ENCODE assay signal across 1 cellular context in the genomic region with DNA sequence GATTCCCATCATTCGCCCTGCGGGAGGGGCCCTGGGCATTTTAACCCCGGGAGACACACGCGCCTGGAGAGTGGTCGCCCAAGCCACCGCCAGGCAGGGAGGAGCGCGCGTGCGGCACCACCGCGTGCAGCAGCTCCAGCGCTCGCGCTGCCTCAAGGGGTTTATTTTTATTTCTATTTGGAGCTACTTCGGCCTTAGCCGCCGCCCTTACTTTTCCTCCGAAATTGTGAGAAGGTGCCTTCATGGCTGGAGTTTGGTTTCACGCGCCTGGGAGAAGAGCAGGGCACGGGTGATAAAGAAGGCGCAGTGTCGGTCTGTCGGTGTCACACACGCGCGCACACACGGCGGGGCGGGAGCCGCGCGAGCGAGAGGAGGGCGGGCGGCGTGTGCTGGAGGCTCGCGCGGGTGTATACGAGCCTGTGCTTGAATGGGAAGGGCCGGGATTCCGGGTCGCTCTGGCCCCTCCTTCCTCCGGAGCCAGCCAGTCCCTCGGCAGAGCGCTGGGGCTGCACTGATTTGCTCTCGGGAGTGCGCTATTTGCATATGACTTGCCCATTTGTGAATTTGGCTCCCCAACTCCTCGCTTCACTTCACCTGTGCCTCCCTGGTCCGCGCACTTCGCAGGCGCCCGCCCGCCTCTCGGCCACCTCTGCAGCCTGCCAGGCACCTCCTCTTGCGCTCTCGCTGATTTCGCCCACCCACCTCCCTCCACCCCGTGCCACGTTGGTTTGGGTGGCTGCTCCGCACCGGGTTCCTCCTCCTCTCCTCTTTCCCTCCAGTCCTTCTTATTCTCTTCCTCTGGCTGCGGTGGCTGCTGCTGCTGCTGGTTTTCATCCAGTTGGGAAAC.
A peak's percentile ranks its signal among the peaks of the same experiment; 100 is the strongest.
TF ChIP-seq lines count a peak whose summit lies in the region.

No MANE protein-coding gene starts in this region.

TF ChIP-seq in HEK293, 187 proteins besides CTCF, POLR2A, EP300 and RAD21 (continued from another document and continues in another):
- 0 out of 2 replicates have a peak, but pooled peaks have one; percentile 38 for TF ChIP-seq KLF10 (tag by site-specific recombination; IDR thresholded peaks at IDR 0.05)
- TF ChIP-seq, protein P1, sequence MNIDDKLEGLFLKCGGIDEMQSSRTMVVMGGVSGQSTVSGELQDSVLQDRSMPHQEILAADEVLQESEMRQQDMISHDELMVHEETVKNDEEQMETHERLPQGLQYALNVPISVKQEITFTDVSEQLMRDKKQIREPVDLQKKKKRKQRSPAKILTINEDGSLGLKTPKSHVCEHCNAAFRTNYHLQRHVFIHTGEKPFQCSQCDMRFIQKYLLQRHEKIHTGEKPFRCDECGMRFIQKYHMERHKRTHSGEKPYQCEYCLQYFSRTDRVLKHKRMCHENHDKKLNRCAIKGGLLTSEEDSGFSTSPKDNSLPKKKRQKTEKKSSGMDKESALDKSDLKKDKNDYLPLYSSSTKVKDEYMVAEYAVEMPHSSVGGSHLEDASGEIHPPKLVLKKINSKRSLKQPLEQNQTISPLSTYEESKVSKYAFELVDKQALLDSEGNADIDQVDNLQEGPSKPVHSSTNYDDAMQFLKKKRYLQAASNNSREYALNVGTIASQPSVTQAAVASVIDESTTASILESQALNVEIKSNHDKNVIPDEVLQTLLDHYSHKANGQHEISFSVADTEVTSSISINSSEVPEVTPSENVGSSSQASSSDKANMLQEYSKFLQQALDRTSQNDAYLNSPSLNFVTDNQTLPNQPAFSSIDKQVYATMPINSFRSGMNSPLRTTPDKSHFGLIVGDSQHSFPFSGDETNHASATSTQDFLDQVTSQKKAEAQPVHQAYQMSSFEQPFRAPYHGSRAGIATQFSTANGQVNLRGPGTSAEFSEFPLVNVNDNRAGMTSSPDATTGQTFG (tag by site-specific recombination; IDR thresholded peaks at IDR 0.05; ENCODE audit: borderline replicate concordance), result no peak
- TF ChIP-seq, protein P2, sequence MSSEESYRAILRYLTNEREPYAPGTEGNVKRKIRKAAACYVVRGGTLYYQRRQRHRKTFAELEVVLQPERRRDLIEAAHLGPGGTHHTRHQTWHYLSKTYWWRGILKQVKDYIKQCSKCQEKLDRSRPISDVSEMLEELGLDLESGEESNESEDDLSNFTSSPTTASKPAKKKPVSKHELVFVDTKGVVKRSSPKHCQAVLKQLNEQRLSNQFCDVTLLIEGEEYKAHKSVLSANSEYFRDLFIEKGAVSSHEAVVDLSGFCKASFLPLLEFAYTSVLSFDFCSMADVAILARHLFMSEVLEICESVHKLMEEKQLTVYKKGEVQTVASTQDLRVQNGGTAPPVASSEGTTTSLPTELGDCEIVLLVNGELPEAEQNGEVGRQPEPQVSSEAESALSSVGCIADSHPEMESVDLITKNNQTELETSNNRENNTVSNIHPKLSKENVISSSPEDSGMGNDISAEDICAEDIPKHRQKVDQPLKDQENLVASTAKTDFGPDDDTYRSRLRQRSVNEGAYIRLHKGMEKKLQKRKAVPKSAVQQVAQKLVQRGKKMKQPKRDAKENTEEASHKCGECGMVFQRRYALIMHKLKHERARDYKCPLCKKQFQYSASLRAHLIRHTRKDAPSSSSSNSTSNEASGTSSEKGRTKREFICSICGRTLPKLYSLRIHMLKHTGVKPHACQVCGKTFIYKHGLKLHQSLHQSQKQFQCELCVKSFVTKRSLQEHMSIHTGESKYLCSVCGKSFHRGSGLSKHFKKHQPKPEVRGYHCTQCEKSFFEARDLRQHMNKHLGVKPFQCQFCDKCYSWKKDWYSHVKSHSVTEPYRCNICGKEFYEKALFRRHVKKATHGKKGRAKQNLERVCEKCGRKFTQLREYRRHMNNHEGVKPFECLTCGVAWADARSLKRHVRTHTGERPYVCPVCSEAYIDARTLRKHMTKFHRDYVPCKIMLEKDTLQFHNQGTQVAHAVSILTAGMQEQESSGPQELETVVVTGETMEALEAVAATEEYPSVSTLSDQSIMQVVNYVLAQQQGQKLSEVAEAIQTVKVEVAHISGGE (tag by site-specific recombination; conservative IDR thresholded peaks at IDR 0.05; ENCODE audit: low read depth), result 0 out of 2 replicates have a peak, but pooled peaks have one; percentile 26
- TF ChIP-seq, protein P3, sequence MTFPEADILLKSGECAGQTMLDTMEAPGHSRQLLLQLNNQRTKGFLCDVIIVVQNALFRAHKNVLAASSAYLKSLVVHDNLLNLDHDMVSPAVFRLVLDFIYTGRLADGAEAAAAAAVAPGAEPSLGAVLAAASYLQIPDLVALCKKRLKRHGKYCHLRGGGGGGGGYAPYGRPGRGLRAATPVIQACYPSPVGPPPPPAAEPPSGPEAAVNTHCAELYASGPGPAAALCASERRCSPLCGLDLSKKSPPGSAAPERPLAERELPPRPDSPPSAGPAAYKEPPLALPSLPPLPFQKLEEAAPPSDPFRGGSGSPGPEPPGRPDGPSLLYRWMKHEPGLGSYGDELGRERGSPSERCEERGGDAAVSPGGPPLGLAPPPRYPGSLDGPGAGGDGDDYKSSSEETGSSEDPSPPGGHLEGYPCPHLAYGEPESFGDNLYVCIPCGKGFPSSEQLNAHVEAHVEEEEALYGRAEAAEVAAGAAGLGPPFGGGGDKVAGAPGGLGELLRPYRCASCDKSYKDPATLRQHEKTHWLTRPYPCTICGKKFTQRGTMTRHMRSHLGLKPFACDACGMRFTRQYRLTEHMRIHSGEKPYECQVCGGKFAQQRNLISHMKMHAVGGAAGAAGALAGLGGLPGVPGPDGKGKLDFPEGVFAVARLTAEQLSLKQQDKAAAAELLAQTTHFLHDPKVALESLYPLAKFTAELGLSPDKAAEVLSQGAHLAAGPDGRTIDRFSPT (tag by site-specific recombination; IDR thresholded peaks at IDR 0.05), result peak; percentile 90
- TF ChIP-seq ZNF423 (tag by site-specific recombination; IDR thresholded peaks at IDR 0.05), result peak; percentile 59; the same call in 1 of the 2 replicates
- TF ChIP-seq KLF16 (tag by site-specific recombination; IDR thresholded peaks at IDR 0.05), result peak; percentile 68
- peak; percentile 23; the same call in 1 of the 2 replicates for TF ChIP-seq WT1 (tag by site-specific recombination; IDR thresholded peaks at IDR 0.05)
- TF ChIP-seq ZNF549 (tag by site-specific recombination; IDR thresholded peaks at IDR 0.05), result 0 out of 2 replicates have a peak, but pooled peaks have one; percentile 12
- TF ChIP-seq EGR2 (tag by site-specific recombination; IDR thresholded peaks at IDR 0.05; ENCODE audit: low read depth), result peak; percentile 76
- TF ChIP-seq KLF8 (tag by site-specific recombination; IDR thresholded peaks at IDR 0.05), result 0 out of 2 replicates have a peak, but pooled peaks have one; percentile 51
- TF ChIP-seq ZEB2 (tag by site-specific recombination; IDR thresholded peaks at IDR 0.05), result peak; percentile 91
- peak; percentile 81 for TF ChIP-seq GLIS2 (tag by site-specific recombination; IDR thresholded peaks at IDR 0.05)
- no peak for TF ChIP-seq HOXA7 (CRISPR knock-in tag; IDR thresholded peaks at IDR 0.05; ENCODE audit: borderline replicate concordance)
- TF ChIP-seq, protein P4, sequence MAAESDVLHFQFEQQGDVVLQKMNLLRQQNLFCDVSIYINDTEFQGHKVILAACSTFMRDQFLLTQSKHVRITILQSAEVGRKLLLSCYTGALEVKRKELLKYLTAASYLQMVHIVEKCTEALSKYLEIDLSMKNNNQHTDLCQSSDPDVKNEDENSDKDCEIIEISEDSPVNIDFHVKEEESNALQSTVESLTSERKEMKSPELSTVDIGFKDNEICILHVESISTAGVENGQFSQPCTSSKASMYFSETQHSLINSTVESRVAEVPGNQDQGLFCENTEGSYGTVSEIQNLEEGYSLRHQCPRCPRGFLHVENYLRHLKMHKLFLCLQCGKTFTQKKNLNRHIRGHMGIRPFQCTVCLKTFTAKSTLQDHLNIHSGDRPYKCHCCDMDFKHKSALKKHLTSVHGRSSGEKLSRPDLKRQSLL (tag by site-specific recombination; IDR thresholded peaks at IDR 0.05), result 0 out of 2 replicates have a peak, but pooled peaks have one; percentile 52
- TF ChIP-seq ZNF48 (tag by site-specific recombination; IDR thresholded peaks at IDR 0.05), result no peak
- peak; percentile 53; the same call in 1 of the 2 replicates for TF ChIP-seq ZNF10 (tag by site-specific recombination; IDR thresholded peaks at IDR 0.05)
- TF ChIP-seq MZF1 (tag by site-specific recombination; IDR thresholded peaks at IDR 0.05; ENCODE audit: borderline replicate concordance), result peak; percentile 84
- TF ChIP-seq ZNF140 (tag by site-specific recombination; IDR thresholded peaks at IDR 0.05), result no peak
- peak; percentile 90 for TF ChIP-seq SP2 (tag by site-specific recombination; IDR thresholded peaks at IDR 0.05)
- TF ChIP-seq, protein P5, sequence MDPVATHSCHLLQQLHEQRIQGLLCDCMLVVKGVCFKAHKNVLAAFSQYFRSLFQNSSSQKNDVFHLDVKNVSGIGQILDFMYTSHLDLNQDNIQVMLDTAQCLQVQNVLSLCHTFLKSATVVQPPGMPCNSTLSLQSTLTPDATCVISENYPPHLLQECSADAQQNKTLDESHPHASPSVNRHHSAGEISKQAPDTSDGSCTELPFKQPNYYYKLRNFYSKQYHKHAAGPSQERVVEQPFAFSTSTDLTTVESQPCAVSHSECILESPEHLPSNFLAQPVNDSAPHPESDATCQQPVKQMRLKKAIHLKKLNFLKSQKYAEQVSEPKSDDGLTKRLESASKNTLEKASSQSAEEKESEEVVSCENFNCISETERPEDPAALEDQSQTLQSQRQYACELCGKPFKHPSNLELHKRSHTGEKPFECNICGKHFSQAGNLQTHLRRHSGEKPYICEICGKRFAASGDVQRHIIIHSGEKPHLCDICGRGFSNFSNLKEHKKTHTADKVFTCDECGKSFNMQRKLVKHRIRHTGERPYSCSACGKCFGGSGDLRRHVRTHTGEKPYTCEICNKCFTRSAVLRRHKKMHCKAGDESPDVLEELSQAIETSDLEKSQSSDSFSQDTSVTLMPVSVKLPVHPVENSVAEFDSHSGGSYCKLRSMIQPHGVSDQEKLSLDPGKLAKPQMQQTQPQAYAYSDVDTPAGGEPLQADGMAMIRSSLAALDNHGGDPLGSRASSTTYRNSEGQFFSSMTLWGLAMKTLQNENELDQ (tag by site-specific recombination; IDR thresholded peaks at IDR 0.05; ENCODE audit: low read depth), result no peak
- TF ChIP-seq, protein P6, sequence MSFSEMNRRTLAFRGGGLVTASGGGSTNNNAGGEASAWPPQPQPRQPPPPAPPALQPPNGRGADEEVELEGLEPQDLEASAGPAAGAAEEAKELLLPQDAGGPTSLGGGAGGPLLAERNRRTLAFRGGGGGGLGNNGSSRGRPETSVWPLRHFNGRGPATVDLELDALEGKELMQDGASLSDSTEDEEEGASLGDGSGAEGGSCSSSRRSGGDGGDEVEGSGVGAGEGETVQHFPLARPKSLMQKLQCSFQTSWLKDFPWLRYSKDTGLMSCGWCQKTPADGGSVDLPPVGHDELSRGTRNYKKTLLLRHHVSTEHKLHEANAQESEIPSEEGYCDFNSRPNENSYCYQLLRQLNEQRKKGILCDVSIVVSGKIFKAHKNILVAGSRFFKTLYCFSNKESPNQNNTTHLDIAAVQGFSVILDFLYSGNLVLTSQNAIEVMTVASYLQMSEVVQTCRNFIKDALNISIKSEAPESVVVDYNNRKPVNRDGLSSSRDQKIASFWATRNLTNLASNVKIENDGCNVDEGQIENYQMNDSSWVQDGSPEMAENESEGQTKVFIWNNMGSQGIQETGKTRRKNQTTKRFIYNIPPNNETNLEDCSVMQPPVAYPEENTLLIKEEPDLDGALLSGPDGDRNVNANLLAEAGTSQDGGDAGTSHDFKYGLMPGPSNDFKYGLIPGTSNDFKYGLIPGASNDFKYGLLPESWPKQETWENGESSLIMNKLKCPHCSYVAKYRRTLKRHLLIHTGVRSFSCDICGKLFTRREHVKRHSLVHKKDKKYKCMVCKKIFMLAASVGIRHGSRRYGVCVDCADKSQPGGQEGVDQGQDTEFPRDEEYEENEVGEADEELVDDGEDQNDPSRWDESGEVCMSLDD (tag by site-specific recombination; IDR thresholded peaks at IDR 0.05), result peak; percentile 70
- TF ChIP-seq ZFP37 (tag by site-specific recombination; IDR thresholded peaks at IDR 0.05), result 0 out of 2 replicates have a peak, but pooled peaks have one; percentile 68
- TF ChIP-seq ZBTB20 (tag by site-specific recombination; IDR thresholded peaks at IDR 0.05), result peak; percentile 56; the same call in 1 of the 2 replicates
- no peak for TF ChIP-seq ZNF776 (tag by site-specific recombination; IDR thresholded peaks at IDR 0.05; ENCODE audit: borderline replicate concordance)
- TF ChIP-seq, protein P7, sequence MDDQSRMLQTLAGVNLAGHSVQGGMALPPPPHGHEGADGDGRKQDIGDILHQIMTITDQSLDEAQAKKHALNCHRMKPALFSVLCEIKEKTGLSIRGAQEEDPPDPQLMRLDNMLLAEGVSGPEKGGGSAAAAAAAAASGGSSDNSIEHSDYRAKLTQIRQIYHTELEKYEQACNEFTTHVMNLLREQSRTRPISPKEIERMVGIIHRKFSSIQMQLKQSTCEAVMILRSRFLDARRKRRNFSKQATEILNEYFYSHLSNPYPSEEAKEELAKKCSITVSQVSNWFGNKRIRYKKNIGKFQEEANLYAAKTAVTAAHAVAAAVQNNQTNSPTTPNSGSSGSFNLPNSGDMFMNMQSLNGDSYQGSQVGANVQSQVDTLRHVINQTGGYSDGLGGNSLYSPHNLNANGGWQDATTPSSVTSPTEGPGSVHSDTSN (CRISPR knock-in tag; IDR thresholded peaks at IDR 0.05), result peak; percentile 56; the same call in 1 of the 2 replicates
- TF ChIP-seq ZNF155 (tag by site-specific recombination; IDR thresholded peaks at IDR 0.05), result no peak
- peak; percentile 59; the same call in 1 of the 2 replicates for TF ChIP-seq ZNF501 (tag by site-specific recombination; IDR thresholded peaks at IDR 0.05)
- peak; percentile 85; the same call in 1 of the 2 replicates for TF ChIP-seq TRIM28 (IDR thresholded peaks at IDR 0.05; ENCODE audit: borderline replicate concordance, low read length)
- TF ChIP-seq, protein P8, sequence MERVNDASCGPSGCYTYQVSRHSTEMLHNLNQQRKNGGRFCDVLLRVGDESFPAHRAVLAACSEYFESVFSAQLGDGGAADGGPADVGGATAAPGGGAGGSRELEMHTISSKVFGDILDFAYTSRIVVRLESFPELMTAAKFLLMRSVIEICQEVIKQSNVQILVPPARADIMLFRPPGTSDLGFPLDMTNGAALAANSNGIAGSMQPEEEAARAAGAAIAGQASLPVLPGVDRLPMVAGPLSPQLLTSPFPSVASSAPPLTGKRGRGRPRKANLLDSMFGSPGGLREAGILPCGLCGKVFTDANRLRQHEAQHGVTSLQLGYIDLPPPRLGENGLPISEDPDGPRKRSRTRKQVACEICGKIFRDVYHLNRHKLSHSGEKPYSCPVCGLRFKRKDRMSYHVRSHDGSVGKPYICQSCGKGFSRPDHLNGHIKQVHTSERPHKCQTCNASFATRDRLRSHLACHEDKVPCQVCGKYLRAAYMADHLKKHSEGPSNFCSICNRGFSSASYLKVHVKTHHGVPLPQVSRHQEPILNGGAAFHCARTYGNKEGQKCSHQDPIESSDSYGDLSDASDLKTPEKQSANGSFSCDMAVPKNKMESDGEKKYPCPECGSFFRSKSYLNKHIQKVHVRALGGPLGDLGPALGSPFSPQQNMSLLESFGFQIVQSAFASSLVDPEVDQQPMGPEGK (tag by site-specific recombination; IDR thresholded peaks at IDR 0.05), result peak; percentile 61
- TF ChIP-seq SP3 (tag by site-specific recombination; IDR thresholded peaks at IDR 0.05), result peak; percentile 74
- peak; percentile 53 for TF ChIP-seq ZBTB17 (tag by site-specific recombination; IDR thresholded peaks at IDR 0.05)
- TF ChIP-seq, protein P9, sequence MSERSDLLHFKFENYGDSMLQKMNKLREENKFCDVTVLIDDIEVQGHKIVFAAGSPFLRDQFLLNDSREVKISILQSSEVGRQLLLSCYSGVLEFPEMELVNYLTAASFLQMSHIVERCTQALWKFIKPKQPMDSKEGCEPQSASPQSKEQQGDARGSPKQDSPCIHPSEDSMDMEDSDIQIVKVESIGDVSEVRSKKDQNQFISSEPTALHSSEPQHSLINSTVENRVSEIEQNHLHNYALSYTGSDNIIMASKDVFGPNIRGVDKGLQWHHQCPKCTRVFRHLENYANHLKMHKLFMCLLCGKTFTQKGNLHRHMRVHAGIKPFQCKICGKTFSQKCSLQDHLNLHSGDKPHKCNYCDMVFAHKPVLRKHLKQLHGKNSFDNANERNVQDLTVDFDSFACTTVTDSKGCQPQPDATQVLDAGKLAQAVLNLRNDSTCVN (tag by site-specific recombination; optimal IDR thresholded peaks at IDR 0.05), result peak; percentile 96
- peak; percentile 93; the same call in 1 of the 2 replicates for TF ChIP-seq ZNF341 (tag by site-specific recombination; IDR thresholded peaks at IDR 0.05; ENCODE audit: low read depth)
